Comparison of ENCODE assay signal across 18 cellular contexts in the genomic region with DNA sequence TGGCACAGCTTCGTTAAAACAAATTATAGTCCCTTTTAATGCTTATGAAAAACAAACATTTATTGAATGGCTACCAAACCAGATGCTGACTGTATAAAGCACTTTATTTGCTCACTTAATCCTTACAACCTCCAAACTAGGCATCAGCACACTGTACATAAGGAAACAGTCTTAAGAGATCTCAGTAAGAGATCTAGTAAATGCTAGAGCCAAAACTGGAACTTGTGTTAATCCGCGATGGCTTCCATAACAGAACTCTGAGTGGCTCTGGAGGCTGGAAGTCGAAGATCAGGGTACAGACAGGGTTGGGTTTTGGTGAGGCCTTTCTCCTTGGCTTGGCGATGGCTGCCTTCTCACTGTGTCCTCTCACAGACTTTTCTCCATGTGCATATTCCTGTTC.
"Had no signal": no experiment of that assay in that cellular context is flagged by ENCODE, and none has a peak within 500 bp of the region (broad histone marks: within the 10 kb centered on the region; RNA-seq: fewer than 3 reads in every experiment).

No MANE protein-coding gene starts in this region.

- H3K36me3 ChIP-seq: ascending aorta, esophagus squamous epithelium, left ventricle myocardium inferior, spleen, tibial nerve had no signal

- H3K4me1 ChIP-seq: ascending aorta, psoas muscle had no signal

- H3K27ac Mint-ChIP-seq: activated CD8-positive, alpha-beta T cell treated with anti-CD3 and anti-CD28 coated beads, Interleukin-2, amount 10 ng/mL, durations not matched to agents 7 days and 5 days; nephron; stimulated activated naive B cell treated with anti-CD40 and anti-IgM and Interleukin-4, amounts not matched to agents 10 μg/mL and 1 μg/mL and 100 μg/mL, for 72 hours had no signal

- H3K4me3 Mint-ChIP-seq: activated CD8-positive, alpha-beta T cell treated with anti-CD3 and anti-CD28 coated beads, Interleukin-2, amount 10 ng/mL, durations not matched to agents 7 days and 5 days; memory B cell; nephron; stimulated activated naive B cell treated with anti-CD40 and anti-IgM and Interleukin-4, amounts not matched to agents 10 μg/mL and 1 μg/mL and 100 μg/mL, for 72 hours had no signal

- FAIRE-seq: bronchial epithelial cell, TTC549 had no signal

- H3K9me3 Mint-ChIP-seq: memory B cell; nephron; stimulated activated naive B cell treated with anti-CD40 and anti-IgM and Interleukin-4, amounts not matched to agents 10 μg/mL and 1 μg/mL and 100 μg/mL, for 72 hours had no signal

- H3K27me3 Mint-ChIP-seq: memory B cell; stimulated activated naive B cell treated with anti-CD40 and anti-IgM and Interleukin-4, amounts not matched to agents 10 μg/mL and 1 μg/mL and 100 μg/mL, for 72 hours had no signal

- H3K9me3 ChIP-seq: ascending aorta, esophagus squamous epithelium, left ventricle myocardium inferior, psoas muscle, spleen, tibial nerve had no signal

- H3K27ac ChIP-seq: ascending aorta, esophagus squamous epithelium, left ventricle myocardium inferior, psoas muscle, spleen, tibial nerve had no signal

- ATAC-seq: activated CD8-positive, alpha-beta T cell treated with anti-CD3 and anti-CD28 coated beads, Interleukin-2, amount 10 ng/mL, durations not matched to agents 7 days and 5 days; psoas muscle; sciatic nerve; stimulated activated naive B cell treated with anti-CD40 and anti-IgM and Interleukin-4, amounts not matched to agents 10 μg/mL and 1 μg/mL and 100 μg/mL, for 72 hours had no signal

- H3K27me3 ChIP-seq: ascending aorta, esophagus squamous epithelium, spleen, tibial nerve had no signal

- DNase-seq: activated CD8-positive, alpha-beta memory T cell treated with anti-CD3 and anti-CD28 coated beads, Interleukin-2, amount 50 U/mL, for 48 hours; activated CD8-positive, alpha-beta T cell treated with anti-CD3 and anti-CD28 coated beads, Interleukin-2, amount 10 ng/mL, durations not matched to agents 7 days and 5 days; esophagus squamous epithelium; foreskin fibroblast; glutamatergic neuron; islet precursor cell; left ventricle myocardium inferior; psoas muscle; spleen; stimulated activated CD4-positive, alpha-beta T cell treated with anti-CD3 and anti-CD28 coated beads, Interleukin-1b, Interleukin-23, amount 100 ng/mL, for 48 hours; stimulated activated naive B cell treated with anti-CD40 and anti-IgM and Interleukin-4, amounts not matched to agents 10 μg/mL and 1 μg/mL and 100 μg/mL, for 72 hours had no signal

- H3K4me3 ChIP-seq: ascending aorta, esophagus squamous epithelium, left ventricle myocardium inferior, psoas muscle, spleen, tibial nerve had no signal
